Comparison of ENCODE assay signal across 9 cellular contexts in the genomic region with DNA sequence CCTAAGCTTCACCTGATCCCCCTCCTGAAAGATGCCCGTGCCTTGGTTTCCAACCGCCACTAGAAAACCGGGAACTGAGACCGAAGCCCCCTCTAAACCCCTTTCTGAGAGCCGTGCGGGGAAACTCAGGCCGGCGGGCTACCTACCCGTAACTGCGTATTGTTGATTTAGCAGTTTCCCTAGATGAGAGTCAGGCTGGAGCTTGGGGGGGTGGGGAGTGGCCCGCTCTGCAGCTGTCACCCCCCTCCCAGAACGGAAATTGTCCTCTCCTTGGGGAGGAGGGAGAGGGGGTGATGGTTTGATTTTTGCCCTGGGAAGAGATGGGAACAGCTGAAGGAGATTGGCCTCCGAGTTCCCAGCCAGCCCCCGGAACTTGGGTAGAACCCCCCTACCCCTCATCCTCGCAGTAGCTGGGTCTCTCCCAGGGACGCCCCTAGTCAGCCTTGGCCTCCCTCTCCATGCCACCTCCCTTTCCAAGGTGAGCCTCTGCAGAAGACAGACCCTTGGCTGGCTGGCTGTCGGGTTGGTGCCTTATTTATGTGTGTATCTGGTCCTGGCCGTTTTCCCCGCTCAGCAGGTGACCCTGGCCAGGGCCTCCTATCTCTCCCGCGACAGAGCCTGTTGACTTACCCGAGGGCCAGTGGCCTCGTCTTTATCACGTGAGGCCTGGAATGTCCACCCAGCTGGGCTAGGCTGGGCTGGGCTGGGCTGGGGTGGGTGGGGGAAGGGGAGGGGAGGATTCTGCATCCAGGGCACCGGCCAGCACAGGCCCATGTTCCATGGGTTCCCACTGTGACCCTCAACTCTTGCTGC. TPM values are rescaled to one million over a fixed set of nuclear protein-coding genes. Genes with fewer than 3 reads are reported as not detected.
DNase-seq lines count a peak whose midpoint lies in the region; ATAC-seq, FAIRE-seq and TF ChIP-seq lines count a peak whose summit lies in the region.
"Had no signal": no experiment of that assay in that cellular context is flagged by ENCODE, and none has a peak within 500 bp of the region (broad histone marks: within the 10 kb centered on the region; RNA-seq: fewer than 3 reads in every experiment).

No MANE protein-coding gene starts in this region.

- ATAC-seq in gastroesophageal sphincter: peak; percentile 34
- ATAC-seq in GM21381 (IDR thresholded peaks at IDR 0.05; ENCODE audit: unreplicated experiment): no peak
- ATAC-seq in GM21825 (IDR thresholded peaks at IDR 0.05; ENCODE audit: unreplicated experiment): no peak

- H2BK5ac ChIP-seq in neuronal stem cell (ENCODE audit: low read length): peak overlapping the region; percentile 79

- peak; percentile 46 for FAIRE-seq in GM12892 (lab: Jason Lieb, UNC)
- FAIRE-seq: TTC549 had no signal

- no peaks in the 10 kb centered on the region for H3K36me3 ChIP-seq in gastroesophageal sphincter
- peaks cover 0 to 6% of the 10 kb centered on the region in 2 donors for H3K36me3 ChIP-seq in neuronal stem cell (replicated peaks in 1 of 2; ENCODE audit: control insufficient read depth in 2 of 2, insufficient read depth in 2 of 2, low read length in 2 of 2)

- H4K8ac ChIP-seq in neuronal stem cell (ENCODE audit: low read depth, low read length): no peak overlapping the region

- TF ChIP-seq EP300 in gastroesophageal sphincter (IDR thresholded peaks at IDR 0.05): no peak

- TF ChIP-seq CTCF in gastroesophageal sphincter (IDR thresholded peaks at IDR 0.05): no peak

- peak overlapping the region; percentile 74 for H3K23ac ChIP-seq in neuronal stem cell (ENCODE audit: low read depth, low read length, poor library complexity)

- H3K14ac ChIP-seq in neuronal stem cell (ENCODE audit: low read length): no peak overlapping the region

- H2BK15ac ChIP-seq in neuronal stem cell (ENCODE audit: low read length): peak overlapping the region; percentile 62

- peak overlapping the region; percentile 88 for H2AK5ac ChIP-seq in neuronal stem cell (ENCODE audit: low read depth, low read length)

- H3K4me1 ChIP-seq in gastroesophageal sphincter (peaks cover 0 to 90% (median 64%) of the 10 kb centered on the region in 3 donors), neuronal stem cell (ENCODE audit: control insufficient read depth in 2 of 2, insufficient read depth in 1 of 2, low read depth in 1 of 2, low read length in 2 of 2) (peaks cover 45 to 53% of the 10 kb centered on the region in 2 donors)

- no peak overlapping the region for H2AFZ ChIP-seq in neuronal stem cell (ENCODE audit: low read length)

- H3K4me3 ChIP-seq in gastroesophageal sphincter (peak overlapping the region; percentile 29 to 90), neuronal stem cell (ENCODE audit: low read length in 2 of 2) (peak overlapping the region; percentile 88 to 90)

- H3K4me2 ChIP-seq in neuronal stem cell (ENCODE audit: insufficient read depth, low read length, poor library complexity, severe bottlenecking): peak overlapping the region; percentile 99

- peak overlapping the region; percentile 85 for H2BK12ac ChIP-seq in neuronal stem cell (ENCODE audit: low read length)

- peaks cover 17% of the 10 kb centered on the region for H3K79me1 ChIP-seq in neuronal stem cell (ENCODE audit: low read depth, low read length)

- peaks cover 6% of the 10 kb centered on the region for H3K27me3 ChIP-seq in gastroesophageal sphincter
- peaks cover 0 to 18% (median 0%) of the 10 kb centered on the region in 3 experiments for H3K27me3 ChIP-seq in neuronal stem cell (ENCODE audit: control insufficient read depth in 3 of 3, insufficient read depth in 3 of 3, low read depth in 1 of 3, low read length in 3 of 3)

- WGBS in gastroesophageal sphincter (ENCODE audit: low coverage in 1 of 2), 2 donors: 40% methylated on average over 2 of the region's 25 CpGs; no CpG with 5 or more reads in 1 of the 2 donors
- no CpG with 5 or more reads among the region's 25 CpGs for WGBS in neuronal stem cell (ENCODE audit: extremely low coverage in 2 of 2, insufficient read length in 2 of 2, insufficient replicate concordance in 1 of 2), 2 donors

- H3K9me3 ChIP-seq in gastroesophageal sphincter: no peaks in the 10 kb centered on the region
- H3K9me3 ChIP-seq in neuronal stem cell (replicated peaks in 1 of 2; ENCODE audit: control insufficient read depth in 2 of 2, insufficient read depth in 1 of 2, low read depth in 1 of 2, low read length in 2 of 2): no peaks in the 10 kb centered on the region

- peak overlapping the region; percentile 69 for H2BK120ac ChIP-seq in neuronal stem cell (ENCODE audit: low read depth, low read length)

- H3K18ac ChIP-seq in neuronal stem cell (ENCODE audit: low read length): peak overlapping the region; percentile 95

- H3K27ac ChIP-seq in gastroesophageal sphincter (peak overlapping the region; percentile 26 to 94 (median 92)), neuronal stem cell (replicated peaks; ENCODE audit: low read length) (peak overlapping the region; percentile 90)

- peak overlapping the region; percentile 85 for H3K4ac ChIP-seq in neuronal stem cell (ENCODE audit: low read length)

- DNase-seq in GM12892 (ENCODE audit: insufficient read length) (no peak), SW480 (ENCODE audit: low spot score) (peak; percentile 74), neuronal stem cell (ENCODE audit: low spot score) (no peak), ACHN (no peak), NCI-H2029 treated with DMSO at 0.1 percent for 48 hours (lab: John Stamatoyannopoulos, UW) (no peak)

- no peak overlapping the region for H4K91ac ChIP-seq in neuronal stem cell (ENCODE audit: low read depth, low read length, poor library complexity)

- in situ Hi-C loops in ACHN (cut with HindIII; ENCODE audit: low pct_ligation_motif_present, low pct_unique_long_range_greater_than_20kb, low sequenced_read_pairs): no loop called here

- H3K9ac ChIP-seq in neuronal stem cell (ENCODE audit: low read depth, low read length, poor library complexity): peak overlapping the region; percentile 85

- TF ChIP-seq POLR2A in GM12892 (IDR thresholded peaks at IDR 0.05; ENCODE audit: low read depth, low read length) (no peak), gastroesophageal sphincter (IDR thresholded peaks at IDR 0.05) (no peak)

RNA-seq across cellular contexts. Expression of gene CXXC5, which starts 2.7 kb away (rescaled TPM):
- 22.4 TPM for polyA plus RNA-seq in GM12892 (2012; ENCODE audit: missing spikeins)
- total RNA-seq in gastroesophageal sphincter: 10 to 100 TPM; 30.0 to 50.7 (median 35.1) TPM
- polyA plus RNA-seq in neuronal stem cell (2013, experiment 1 of 2): 30.9 TPM
- 32.1 TPM for polyA plus RNA-seq in neuronal stem cell (2013, experiment 2 of 2)
